Comparison of ENCODE assay signal across 10 cellular contexts in the genomic region with DNA sequence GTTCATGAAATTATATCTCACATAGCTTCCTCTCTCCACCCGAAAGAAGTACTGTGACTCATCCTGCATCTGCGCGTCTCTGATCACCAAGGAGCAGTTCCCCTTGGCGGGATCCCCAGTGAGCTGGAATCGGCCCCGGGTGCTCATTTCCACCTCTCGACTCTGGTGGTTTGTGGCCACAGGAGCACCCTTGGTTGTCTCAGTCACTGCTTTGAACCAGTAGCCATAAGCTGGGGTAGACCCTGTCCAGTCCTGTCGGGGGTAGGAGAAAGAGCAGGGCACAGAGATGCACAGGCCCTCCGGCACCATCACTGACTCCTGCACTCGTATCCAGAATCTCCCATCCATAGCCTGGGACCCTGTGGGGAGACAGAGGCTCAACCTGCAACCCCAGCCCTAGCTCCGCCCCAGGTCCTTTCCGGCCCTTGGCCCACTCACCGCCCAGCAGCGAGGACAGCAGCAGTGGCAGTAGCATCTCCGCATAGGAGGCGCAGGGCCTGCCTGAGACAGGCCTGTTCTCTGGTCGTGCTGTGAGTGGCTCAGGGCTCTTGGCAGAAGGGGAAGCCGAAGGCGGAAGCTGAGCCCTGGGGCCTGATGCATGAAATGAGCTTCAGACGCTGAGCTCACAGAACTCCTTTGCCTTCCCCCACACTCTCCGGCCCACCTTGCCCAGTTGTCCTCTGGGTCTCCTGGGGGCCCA.
DNase-seq lines count a peak whose midpoint lies in the region; ATAC-seq and TF ChIP-seq lines count a peak whose summit lies in the region.
"Had no signal": no experiment of that assay in that cellular context is flagged by ENCODE, and none has a peak within 500 bp of the region (broad histone marks: within the 10 kb centered on the region; RNA-seq: fewer than 3 reads in every experiment).

A gene with protein sequence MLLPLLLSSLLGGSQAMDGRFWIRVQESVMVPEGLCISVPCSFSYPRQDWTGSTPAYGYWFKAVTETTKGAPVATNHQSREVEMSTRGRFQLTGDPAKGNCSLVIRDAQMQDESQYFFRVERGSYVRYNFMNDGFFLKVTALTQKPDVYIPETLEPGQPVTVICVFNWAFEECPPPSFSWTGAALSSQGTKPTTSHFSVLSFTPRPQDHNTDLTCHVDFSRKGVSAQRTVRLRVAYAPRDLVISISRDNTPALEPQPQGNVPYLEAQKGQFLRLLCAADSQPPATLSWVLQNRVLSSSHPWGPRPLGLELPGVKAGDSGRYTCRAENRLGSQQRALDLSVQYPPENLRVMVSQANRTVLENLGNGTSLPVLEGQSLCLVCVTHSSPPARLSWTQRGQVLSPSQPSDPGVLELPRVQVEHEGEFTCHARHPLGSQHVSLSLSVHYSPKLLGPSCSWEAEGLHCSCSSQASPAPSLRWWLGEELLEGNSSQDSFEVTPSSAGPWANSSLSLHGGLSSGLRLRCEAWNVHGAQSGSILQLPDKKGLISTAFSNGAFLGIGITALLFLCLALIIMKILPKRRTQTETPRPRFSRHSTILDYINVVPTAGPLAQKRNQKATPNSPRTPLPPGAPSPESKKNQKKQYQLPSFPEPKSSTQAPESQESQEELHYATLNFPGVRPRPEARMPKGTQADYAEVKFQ (minus strand): TSS at position 536 of the 700 bp plus-strand sequence. CDS start 61 bp downstream, at position 475.

- H3K9me3 Mint-ChIP-seq in effector memory CD8-positive, alpha-beta T cell = no peaks in the 10 kb centered on the region
- no peaks in the 10 kb centered on the region for H3K9me3 Mint-ChIP-seq in stimulated activated naive CD8-positive, alpha-beta T cell treated with anti-CD3 and anti-CD28 coated beads, Interleukin-15, Interleukin-2, amounts not matched to agents 100 ng/mL and 50 ng/mL, for 24 hours

- ATAC-seq in GM21390 (IDR thresholded peaks at IDR 0.05; ENCODE audit: unreplicated experiment) = peak; percentile 68
- peak; percentile 66 for ATAC-seq in effector memory CD8-positive, alpha-beta T cell (replicated peaks)
- ATAC-seq in SK-N-SH treated with all-trans-retinoic acid at 6 μM for 48 hours = no peak
- ATAC-seq in GM21723 (IDR thresholded peaks at IDR 0.05; ENCODE audit: unreplicated experiment) = no peak

- peak; percentile 80 for DNase-seq in GM06990 (ENCODE audit: extremely low read depth, insufficient read length)
- DNase-seq in NB4 (ENCODE audit: low read depth) = peak; percentile 93
- no peak for DNase-seq in effector memory CD8-positive, alpha-beta T cell
- no peak for DNase-seq in inferior parietal cortex (ENCODE audit: extremely low spot score)
- DNase-seq: pancreas had no signal

- peaks cover 20 to 47% of the 10 kb centered on the region in 2 donors for H3K27me3 Mint-ChIP-seq in effector memory CD8-positive, alpha-beta T cell
- H3K27me3 Mint-ChIP-seq in stimulated activated naive CD8-positive, alpha-beta T cell treated with anti-CD3 and anti-CD28 coated beads, Interleukin-15, Interleukin-2, amounts not matched to agents 100 ng/mL and 50 ng/mL, for 24 hours = peaks cover 6% of the 10 kb centered on the region

- TF ChIP-seq CTCF in GM06990 (IDR thresholded peaks at IDR 0.05; ENCODE audit: insufficient read depth, low read length, poor library complexity, severe bottlenecking) = no peak
- TF ChIP-seq CTCF in NB4 (IDR thresholded peaks at IDR 0.05; ENCODE audit: low read depth, low read length) = no peak

- H3K36me3 Mint-ChIP-seq in effector memory CD8-positive, alpha-beta T cell (ENCODE audit: insufficient read depth) = peaks cover 11% of the 10 kb centered on the region
- H3K36me3 Mint-ChIP-seq in stimulated activated naive CD8-positive, alpha-beta T cell treated with anti-CD3 and anti-CD28 coated beads, Interleukin-15, Interleukin-2, amounts not matched to agents 100 ng/mL and 50 ng/mL, for 24 hours (ENCODE audit: low read depth) = no peaks in the 10 kb centered on the region

- TF ChIP-seq POLR2A in NB4 (IDR thresholded peaks at IDR 0.05; ENCODE audit: extremely low read depth, insufficient read length) = peak; percentile 41

- H3K4me1 Mint-ChIP-seq in effector memory CD8-positive, alpha-beta T cell (ENCODE audit: low read depth in 2 of 2) = peaks cover 6 to 9% of the 10 kb centered on the region in 2 donors
- H3K4me1 Mint-ChIP-seq in stimulated activated naive CD8-positive, alpha-beta T cell treated with anti-CD3 and anti-CD28 coated beads, Interleukin-15, Interleukin-2, amounts not matched to agents 100 ng/mL and 50 ng/mL, for 24 hours (ENCODE audit: low read depth) = peaks cover 32% of the 10 kb centered on the region

- peak within 1 kb of the TSS; percentile 53 for H3K4me3 ChIP-seq in GM06990 (replicated peaks; ENCODE audit: low read depth, low read length)
- peak within 1 kb of the TSS; percentile 50 for H3K4me3 ChIP-seq in NB4 (ENCODE audit: low read depth, low read length)
- H3K4me3 ChIP-seq: ascending aorta, pancreas had no signal

- no peaks in the 10 kb centered on the region for H3K27me3 ChIP-seq in GM06990 (replicated peaks; ENCODE audit: control insufficient read depth, insufficient read depth, low read length)
- H3K27me3 ChIP-seq: ascending aorta had no signal

- H3K27ac Mint-ChIP-seq in effector memory CD8-positive, alpha-beta T cell = no peak within 1 kb of the TSS
- H3K27ac Mint-ChIP-seq in stimulated activated naive CD8-positive, alpha-beta T cell treated with anti-CD3 and anti-CD28 coated beads, Interleukin-15, Interleukin-2, amounts not matched to agents 100 ng/mL and 50 ng/mL, for 24 hours = peak within 1 kb of the TSS; percentile 63

- peak within 1 kb of the TSS in 1 of 2 donors; percentile 50 for H3K4me3 Mint-ChIP-seq in effector memory CD8-positive, alpha-beta T cell
- H3K4me3 Mint-ChIP-seq in stimulated activated naive CD8-positive, alpha-beta T cell treated with anti-CD3 and anti-CD28 coated beads, Interleukin-15, Interleukin-2, amounts not matched to agents 100 ng/mL and 50 ng/mL, for 24 hours = peak within 1 kb of the TSS; percentile 66

- no peaks in the 10 kb centered on the region; the same call in none of the 2 replicates for H3K36me3 ChIP-seq in GM06990 (ENCODE audit: control insufficient read depth, insufficient read depth, low read length)
- H3K36me3 ChIP-seq: ascending aorta, pancreas had no signal

TF ChIP-seq in SK-N-SH treated with all-trans-retinoic acid at 6 μM for 48 hours, 23 proteins besides CTCF, POLR2A, EP300 and RAD21:
- TF ChIP-seq, protein P1, sequence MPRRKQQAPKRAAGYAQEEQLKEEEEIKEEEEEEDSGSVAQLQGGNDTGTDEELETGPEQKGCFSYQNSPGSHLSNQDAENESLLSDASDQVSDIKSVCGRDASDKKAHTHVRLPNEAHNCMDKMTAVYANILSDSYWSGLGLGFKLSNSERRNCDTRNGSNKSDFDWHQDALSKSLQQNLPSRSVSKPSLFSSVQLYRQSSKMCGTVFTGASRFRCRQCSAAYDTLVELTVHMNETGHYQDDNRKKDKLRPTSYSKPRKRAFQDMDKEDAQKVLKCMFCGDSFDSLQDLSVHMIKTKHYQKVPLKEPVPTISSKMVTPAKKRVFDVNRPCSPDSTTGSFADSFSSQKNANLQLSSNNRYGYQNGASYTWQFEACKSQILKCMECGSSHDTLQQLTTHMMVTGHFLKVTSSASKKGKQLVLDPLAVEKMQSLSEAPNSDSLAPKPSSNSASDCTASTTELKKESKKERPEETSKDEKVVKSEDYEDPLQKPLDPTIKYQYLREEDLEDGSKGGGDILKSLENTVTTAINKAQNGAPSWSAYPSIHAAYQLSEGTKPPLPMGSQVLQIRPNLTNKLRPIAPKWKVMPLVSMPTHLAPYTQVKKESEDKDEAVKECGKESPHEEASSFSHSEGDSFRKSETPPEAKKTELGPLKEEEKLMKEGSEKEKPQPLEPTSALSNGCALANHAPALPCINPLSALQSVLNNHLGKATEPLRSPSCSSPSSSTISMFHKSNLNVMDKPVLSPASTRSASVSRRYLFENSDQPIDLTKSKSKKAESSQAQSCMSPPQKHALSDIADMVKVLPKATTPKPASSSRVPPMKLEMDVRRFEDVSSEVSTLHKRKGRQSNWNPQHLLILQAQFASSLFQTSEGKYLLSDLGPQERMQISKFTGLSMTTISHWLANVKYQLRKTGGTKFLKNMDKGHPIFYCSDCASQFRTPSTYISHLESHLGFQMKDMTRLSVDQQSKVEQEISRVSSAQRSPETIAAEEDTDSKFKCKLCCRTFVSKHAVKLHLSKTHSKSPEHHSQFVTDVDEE (CRISPR knock-in tag; IDR thresholded peaks at IDR 0.05) = no peak
- TF ChIP-seq ZC3H10 (CRISPR knock-in tag; IDR thresholded peaks at IDR 0.05) (no peak), OSR1 (CRISPR knock-in tag; IDR thresholded peaks at IDR 0.05) (no peak), ZNF70 (CRISPR knock-in tag; IDR thresholded peaks at IDR 0.05) (no peak), ZNF565 (CRISPR knock-in tag; conservative IDR thresholded peaks at IDR 0.05; ENCODE audit: low read depth) (no peak), RARB (CRISPR knock-in tag; IDR thresholded peaks at IDR 0.05) (no peak), CSDC2 (CRISPR knock-in tag; IDR thresholded peaks at IDR 0.05) (no peak), ISL1 (CRISPR knock-in tag; IDR thresholded peaks at IDR 0.05) (no peak), SNAI2 (CRISPR knock-in tag; IDR thresholded peaks at IDR 0.05) (no peak), ZNF8 (CRISPR knock-in tag; IDR thresholded peaks at IDR 0.05) (no peak), TCF4 (CRISPR knock-in tag; IDR thresholded peaks at IDR 0.05; ENCODE audit: borderline replicate concordance) (no peak), ESRRG (CRISPR knock-in tag; IDR thresholded peaks at IDR 0.05) (no peak), ARNTL (CRISPR knock-in tag; IDR thresholded peaks at IDR 0.05; ENCODE audit: borderline replicate concordance, low read depth) (no peak), BACH2 (CRISPR knock-in tag; IDR thresholded peaks at IDR 0.05; ENCODE audit: borderline replicate concordance) (no peak)
- TF ChIP-seq, protein P2, sequence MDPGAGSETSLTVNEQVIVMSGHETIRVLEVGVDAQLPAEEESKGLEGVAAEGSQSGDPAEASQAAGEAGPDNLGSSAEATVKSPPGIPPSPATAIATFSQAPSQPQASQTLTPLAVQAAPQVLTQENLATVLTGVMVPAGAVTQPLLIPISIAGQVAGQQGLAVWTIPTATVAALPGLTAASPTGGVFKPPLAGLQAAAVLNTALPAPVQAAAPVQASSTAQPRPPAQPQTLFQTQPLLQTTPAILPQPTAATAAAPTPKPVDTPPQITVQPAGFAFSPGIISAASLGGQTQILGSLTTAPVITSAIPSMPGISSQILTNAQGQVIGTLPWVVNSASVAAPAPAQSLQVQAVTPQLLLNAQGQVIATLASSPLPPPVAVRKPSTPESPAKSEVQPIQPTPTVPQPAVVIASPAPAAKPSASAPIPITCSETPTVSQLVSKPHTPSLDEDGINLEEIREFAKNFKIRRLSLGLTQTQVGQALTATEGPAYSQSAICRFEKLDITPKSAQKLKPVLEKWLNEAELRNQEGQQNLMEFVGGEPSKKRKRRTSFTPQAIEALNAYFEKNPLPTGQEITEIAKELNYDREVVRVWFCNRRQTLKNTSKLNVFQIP (CRISPR knock-in tag; IDR thresholded peaks at IDR 0.05; ENCODE audit: borderline replicate concordance, low read depth) = no peak

Comparison
In these comparisons a context has a peak if more than half of its experiments do, and no peak if none do; other contexts are left out.
1. DNase-seq: peak in GM06990 (single experiment) and NB4 (single experiment); none in effector memory CD8-positive, alpha-beta T cell (0 of 3) and inferior parietal cortex (single experiment).
2. ATAC-seq: peak in GM21390 (single experiment) and effector memory CD8-positive, alpha-beta T cell (single experiment); none in SK-N-SH treated with all-trans-retinoic acid at 6 μM for 48 hours (single experiment) and GM21723 (single experiment).